In the genomic region with DNA sequence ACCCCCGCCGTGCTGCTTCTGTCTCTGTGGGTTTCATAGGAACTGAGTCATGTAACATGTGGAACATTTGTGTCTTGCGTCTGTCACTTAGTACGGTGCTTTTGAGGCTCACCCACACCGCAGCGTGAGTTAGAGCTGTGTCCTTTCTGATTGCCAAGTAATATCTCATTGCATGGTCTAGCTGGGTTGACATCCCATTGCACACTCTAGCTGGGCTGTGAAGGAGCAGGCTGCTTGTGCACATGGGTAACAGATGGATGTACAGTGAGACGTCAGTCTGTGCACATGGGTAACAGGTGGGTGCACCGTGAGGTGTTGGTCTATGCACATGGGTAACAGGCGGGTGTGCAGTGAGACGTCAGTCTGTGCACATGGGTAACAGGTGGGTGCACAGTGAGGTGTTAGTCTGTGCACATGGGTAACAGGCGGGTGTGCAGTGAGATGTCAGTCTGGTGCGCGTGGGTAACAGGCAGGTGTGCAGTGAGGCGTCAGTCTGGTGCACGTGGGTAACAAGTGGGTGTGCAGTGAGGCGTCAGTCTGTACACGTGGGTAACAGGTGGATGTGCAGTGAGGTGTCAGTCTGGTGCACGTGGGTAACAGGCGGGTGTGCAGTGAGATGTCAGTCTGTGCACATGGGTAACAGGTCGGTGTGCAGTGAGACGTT, we compare ENCODE assay signal across 7 cellular contexts. TPM values are rescaled to one million over a fixed set of nuclear protein-coding genes. Genes with fewer than 3 reads are reported as not detected.
DNase-seq lines count a peak whose midpoint lies in the region; ATAC-seq and TF ChIP-seq lines count a peak whose summit lies in the region.
"Not testable (repeated sequence)": the region's sequence is repeated elsewhere in the genome, so short reads cannot be mapped to it uniquely, and the experiment has no call there.

No MANE protein-coding gene starts in this region.

- CTCF ChIA-PET in T-cell (lab: Charles Lee) = not testable (repeated sequence)

- H3K9me3 Mint-ChIP-seq in T-cell = not testable (repeated sequence)

- H3K27me3 Mint-ChIP-seq in T-cell = not testable (repeated sequence)

- POLR2A ChIA-PET in T-cell (lab: Charles Lee) = not testable (repeated sequence)

- not testable (repeated sequence) for H3K36me3 Mint-ChIP-seq in T-cell

- H3K27ac Mint-ChIP-seq in T-cell = peak overlapping the region; percentile 24 to 28

- ATAC-seq in GM18867 (IDR thresholded peaks at IDR 0.05; ENCODE audit: unreplicated experiment) = peak; percentile 66
- peak; percentile 56 for ATAC-seq in GM21825 (IDR thresholded peaks at IDR 0.05; ENCODE audit: unreplicated experiment)
- peak; percentile 62 for ATAC-seq in HG03280 (IDR thresholded peaks at IDR 0.05; ENCODE audit: unreplicated experiment)
- peak; percentile 79 to 89 (median 82) for ATAC-seq in T-cell (replicated peaks in 1 of 4)

- not testable (repeated sequence) for TF ChIP-seq CTCF in fibroblast of mammary gland (conservative IDR thresholded peaks at IDR 0.05; ENCODE audit: control insufficient read depth, insufficient read depth, low read depth, low read length)

- peak overlapping the region; percentile 0 to 49 (median 8) for H3K4me3 Mint-ChIP-seq in T-cell

- H3K4me3 ChIP-seq in fibroblast of mammary gland (ENCODE audit: control insufficient read depth, low read depth, low read length) = not testable (repeated sequence)

- H3K4me1 Mint-ChIP-seq in T-cell = peaks cover 10 to 19% (median 19%) of the 10 kb centered on the region in 3 donors

- DNase-seq in T-cell (peak in 29 of 34 experiments; percentile 26 to 69 (median 43)), fibroblast of mammary gland (ENCODE audit: low read depth) (peak; percentile 42)
- DNase-seq in activated T-cell treated with anti-CD3 and anti-CD28 coated beads, Interleukin-2, amount 50 U/mL, for 48 hours = peak; percentile 88
- peak; percentile 86 for DNase-seq in stimulated activated CD4-positive, alpha-beta T cell treated with anti-CD3 and anti-CD28 coated beads, Interleukin-1b, Interleukin-23, amount 100 ng/mL, for 48 hours

RNA-seq across cellular contexts. Expression of gene METTL9, which starts 58.5 kb away (rescaled TPM):
- total RNA-seq in T-cell = 10 to 100 TPM; 69.3 to 93.3 (median 75.5) TPM
